16 cellular contexts compared by ENCODE assay signal in the genomic region with DNA sequence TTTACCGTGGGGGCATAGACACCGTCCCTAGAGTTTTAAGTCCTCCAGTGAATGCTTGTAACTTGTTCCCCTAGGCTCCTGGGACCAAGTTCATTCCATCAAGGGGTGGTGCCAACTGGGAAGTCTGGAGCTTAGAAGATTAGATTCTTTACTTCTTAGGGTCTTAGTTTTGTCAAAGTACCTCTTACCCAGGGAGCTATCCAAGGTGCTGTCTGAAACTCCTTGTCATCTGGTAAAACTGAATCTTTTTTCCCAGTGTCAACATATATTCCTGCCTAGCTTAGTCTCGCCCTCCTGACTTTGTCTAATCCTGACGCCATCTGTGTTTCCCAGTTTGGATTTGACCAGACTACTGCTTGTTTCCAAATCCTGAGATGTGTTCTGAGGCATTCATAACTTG. TPM values are rescaled to one million over a fixed set of nuclear protein-coding genes. Genes with fewer than 3 reads are reported as not detected.
DNase-seq lines count a peak whose midpoint lies in the region; ATAC-seq, FAIRE-seq and TF ChIP-seq lines count a peak whose summit lies in the region.
"Had no signal": no experiment of that assay in that cellular context is flagged by ENCODE, and none has a peak within 500 bp of the region (broad histone marks: within the 10 kb centered on the region; RNA-seq: fewer than 3 reads in every experiment).

No MANE protein-coding gene starts in this region.

- H3K4me3 Mint-ChIP-seq in Calu3 (ENCODE audit: low read depth, unreplicated experiment), result no peak overlapping the region
- H3K4me3 Mint-ChIP-seq: dendritic cell treated with granulocyte-macrophage colony-stimulating factor and Interleukin-4, amounts not matched to agents 40 ng/mL and 50 ng/mL, for 4 days; mesothelial cell of epicardium had no signal

- FAIRE-seq in keratinocyte (lab: Jason Lieb, UNC), result peak; percentile 36

- no peaks in the 10 kb centered on the region for H3K36me3 Mint-ChIP-seq in Calu3 (ENCODE audit: insufficient read depth, unreplicated experiment)
- H3K36me3 Mint-ChIP-seq: mesothelial cell of epicardium had no signal

- no peaks in the 10 kb centered on the region for H3K9me3 Mint-ChIP-seq in Calu3 (ENCODE audit: low read depth, unreplicated experiment)
- H3K9me3 Mint-ChIP-seq: dendritic cell treated with granulocyte-macrophage colony-stimulating factor and Interleukin-4, amounts not matched to agents 40 ng/mL and 50 ng/mL, for 4 days; mesothelial cell of epicardium had no signal

- H3K4me1 ChIP-seq in keratinocyte (ENCODE audit: control insufficient read depth, extremely low read depth, insufficient read depth, low read length) (peaks cover 9% of the 10 kb centered on the region), colonic mucosa (no peaks in the 10 kb centered on the region)
- H3K4me1 ChIP-seq: BLaER1 treated with 17β-estradiol and CSF1 and Interleukin-3, amounts not matched to agents 10 nM and 100 nM had no signal

- no peak overlapping the region for H3K27ac ChIP-seq in keratinocyte (ENCODE audit: control insufficient read depth, insufficient read depth, low read length)
- no peak overlapping the region for H3K27ac ChIP-seq in colonic mucosa
- H3K27ac ChIP-seq: BLaER1 treated with 17β-estradiol and CSF1 and Interleukin-3, amounts not matched to agents 10 nM and 100 nM had no signal

- no peak overlapping the region for H3K9ac ChIP-seq in keratinocyte (ENCODE audit: control insufficient read depth, extremely low read depth, insufficient read depth, low read length)
- no peak overlapping the region for H3K9ac ChIP-seq in colonic mucosa (ENCODE audit: low read depth in 2 of 2, low read length in 2 of 2)
- H3K9ac ChIP-seq: BLaER1 treated with 17β-estradiol and CSF1 and Interleukin-3, amounts not matched to agents 10 nM and 100 nM had no signal

- TF ChIP-seq CTCF in astrocyte of the cerebellum (IDR thresholded peaks at IDR 0.05; ENCODE audit: low read depth, low read length, missing control alignments) (no peak), keratinocyte (optimal IDR thresholded peaks at IDR 0.05 in 1 of 3, IDR thresholded peaks at IDR 0.05 in 1 of 3, conservative IDR thresholded peaks at IDR 0.05 in 1 of 3; ENCODE audit: extremely low read depth in 1 of 3, insufficient read depth in 2 of 3, low read length in 3 of 3) (no peak), colonic mucosa (IDR thresholded peaks at IDR 0.05) (no peak), Calu3 (IDR thresholded peaks at IDR 0.05; ENCODE audit: unreplicated experiment) (no peak)

- H3K27me3 ChIP-seq in keratinocyte (ENCODE audit: control insufficient read depth, extremely low read depth, insufficient read depth, low read length), result no peaks in the 10 kb centered on the region
- no peaks in the 10 kb centered on the region for H3K27me3 ChIP-seq in colonic mucosa
- H3K27me3 ChIP-seq: BLaER1 treated with 17β-estradiol and CSF1 and Interleukin-3, amounts not matched to agents 10 nM and 100 nM; MG63; tibial nerve had no signal

- in situ Hi-C loops in astrocyte of the cerebellum (cut with HindIII; ENCODE audit: low sequenced_read_pairs), result no loop called here

- H3K4me3 ChIP-seq in astrocyte of the cerebellum (ENCODE audit: low read depth, low read length), result no peak overlapping the region
- no peak overlapping the region for H3K4me3 ChIP-seq in keratinocyte (ENCODE audit: control insufficient read depth in 2 of 3, extremely low read depth in 1 of 3, insufficient read depth in 2 of 3, low read depth in 1 of 3, low read length in 3 of 3)
- H3K4me3 ChIP-seq in colonic mucosa, result no peak overlapping the region
- H3K4me3 ChIP-seq: BLaER1 treated with 17β-estradiol and CSF1 and Interleukin-3, amounts not matched to agents 10 nM and 100 nM; MG63; tibial nerve had no signal

- no TSS peak for BruUV-seq in Calu3 (replicated peaks; lab: Mats Ljungman, UMichigan)

- dilution Hi-C loops in keratinocyte (cut with MboI; ENCODE audit: extremely low pct_ligation_motif_present, low sequenced_read_pairs), result no loop called here

- peaks cover 5% of the 10 kb centered on the region for H3K4me1 Mint-ChIP-seq in Calu3 (ENCODE audit: low read depth, unreplicated experiment)

- no peaks in the 10 kb centered on the region for H3K27me3 Mint-ChIP-seq in Calu3 (ENCODE audit: unreplicated experiment)
- H3K27me3 Mint-ChIP-seq: dendritic cell treated with granulocyte-macrophage colony-stimulating factor and Interleukin-4, amounts not matched to agents 40 ng/mL and 50 ng/mL, for 4 days had no signal

- intact Hi-C loops in colonic mucosa (cut with DNase I), result no loop called here
- intact Hi-C loops in Calu3 (cut with micrococcal nuclease; ENCODE audit: unreplicated experiment), result no loop called here

- no peaks in the 10 kb centered on the region for H3K9me1 ChIP-seq in keratinocyte (ENCODE audit: control insufficient read depth, extremely low read depth, insufficient read depth, low read length)

- H3K36me3 ChIP-seq in keratinocyte (ENCODE audit: control insufficient read depth in 2 of 2, extremely low read depth in 1 of 2, insufficient read depth in 2 of 2, low read length in 2 of 2), result no peaks in the 10 kb centered on the region
- H3K36me3 ChIP-seq in colonic mucosa, result no peaks in the 10 kb centered on the region
- H3K36me3 ChIP-seq: BLaER1 treated with 17β-estradiol and CSF1 and Interleukin-3, amounts not matched to agents 10 nM and 100 nM; MG63; tibial nerve had no signal

- H3K27ac Mint-ChIP-seq in Calu3 (ENCODE audit: unreplicated experiment), result no peak overlapping the region
- H3K27ac Mint-ChIP-seq: dendritic cell treated with granulocyte-macrophage colony-stimulating factor and Interleukin-4, amounts not matched to agents 40 ng/mL and 50 ng/mL, for 4 days; mesothelial cell of epicardium had no signal

- H3K79me2 ChIP-seq in keratinocyte (ENCODE audit: control insufficient read depth, insufficient read depth, low read length), result no peaks in the 10 kb centered on the region

- no peak for ATAC-seq in GM19023 (IDR thresholded peaks at IDR 0.05; ENCODE audit: unreplicated experiment)

- H3K9me3 ChIP-seq in keratinocyte (ENCODE audit: control insufficient read depth, low read depth, low read length) (no peaks in the 10 kb centered on the region), colonic mucosa (no peaks in the 10 kb centered on the region)
- H3K9me3 ChIP-seq: BLaER1 treated with 17β-estradiol and CSF1 and Interleukin-3, amounts not matched to agents 10 nM and 100 nM; MG63; tibial nerve had no signal

- CTCF ChIA-PET in Calu3 (lab: Charles Lee), result no interaction called here

- H2AFZ ChIP-seq in keratinocyte (ENCODE audit: control insufficient read depth, low read length), result no peak overlapping the region

- no peak overlapping the region for H3K4me2 ChIP-seq in keratinocyte (ENCODE audit: control insufficient read depth, extremely low read depth, insufficient read depth, low read depth, low read length)
- H3K4me2 ChIP-seq: BLaER1 treated with 17β-estradiol and CSF1 and Interleukin-3, amounts not matched to agents 10 nM and 100 nM had no signal

- peak; percentile 21 for DNase-seq in AG20443 (ENCODE audit: low spot score)
- peak; percentile 2 to 17 for DNase-seq in Kasumi-1 (lab: John Stamatoyannopoulos, UW)
- peak; percentile 47 for DNase-seq in astrocyte of the cerebellum (ENCODE audit: low read depth)
- DNase-seq in keratinocyte (ENCODE audit: low read depth, low spot score), result no peak
- DNase-seq in HK-2 (ENCODE audit: unreplicated experiment), result no peak
- no peak for DNase-seq in colonic mucosa
- DNase-seq in Calu3, result no peak
- DNase-seq: activated CD4-positive, alpha-beta T cell treated with anti-CD3 and anti-CD28 coated beads, Interleukin-2, amount 50 U/mL, for 1 hour; activated effector memory CD4-positive, alpha-beta T cell treated with anti-CD3 and anti-CD28 coated beads, Interleukin-2, amount 50 U/mL, for 16 hours; MG63; NCI-H526 treated with DMSO at 0.1 percent for 48 hours had no signal

- no peaks in the 10 kb centered on the region for H4K20me1 ChIP-seq in keratinocyte (ENCODE audit: control insufficient read depth, extremely low read depth, insufficient read depth, low read length)
- H4K20me1 ChIP-seq: BLaER1 treated with 17β-estradiol and CSF1 and Interleukin-3, amounts not matched to agents 10 nM and 100 nM had no signal

RNA-seq across cellular contexts. Expression of a gene that starts 41.6 kb away (rescaled TPM):
- 1.3 to 8.2 TPM (median 4.2 TPM) in 3 replicates for polyA plus RNA-seq in keratinocyte
- 0.21 TPM for polyA plus RNA-seq in keratinocyte (2011; ENCODE audit: low read depth)
- 0.83 and 1.1 TPM in 2 replicates for polyA plus RNA-seq in keratinocyte (2011; cell fraction: cytosol; rRNA removed)
- 3.7 and 4.0 TPM in 2 replicates for polyA plus RNA-seq in keratinocyte (2011; cell fraction: nucleus; rRNA removed)
- polyA plus RNA-seq in keratinocyte (2012; ENCODE audit: low replicate concordance), result 0.31 and 6.7 TPM in 2 replicates
- polyA minus RNA-seq in keratinocyte, result 2.0 to 4.7 TPM (median 4.4 TPM) in 3 replicates
- polyA minus RNA-seq in keratinocyte (2011; cell fraction: cytosol; rRNA and poly(A)+ RNA removed), result 1.5 TPM
- 3.3 and 4.8 TPM in 2 replicates for polyA minus RNA-seq in keratinocyte (2011; cell fraction: nucleus; rRNA and poly(A)+ RNA removed)
- total RNA-seq in colonic mucosa (1 to 10 TPM; 2.3 to 7.0 TPM), Calu3 (2022) (0.26 and 0.29 TPM in 2 replicates)

Comparison
In these comparisons a context has a peak if more than half of its experiments do, and no peak if none do; other contexts are left out.
1. DNase-seq: peak in AG20443 (single experiment), Kasumi-1 (2 of 2) and astrocyte of the cerebellum (single experiment); none in keratinocyte (single experiment), HK-2 (single experiment), colonic mucosa (single experiment) and Calu3 (single experiment).